12 cellular contexts compared by ENCODE assay signal in genomic region chr2:160087854-160088745, GRCh38. TPM values are rescaled to one million over a fixed set of nuclear protein-coding genes. Genes with fewer than 3 reads are reported as not detected.
DNase-seq lines count a peak whose midpoint lies in the region; ATAC-seq and TF ChIP-seq lines count a peak whose summit lies in the region.
"Had no signal": no experiment of that assay in that cellular context is flagged by ENCODE, and none has a peak within 500 bp of the region (broad histone marks: within the 10 kb centered on the region; RNA-seq: fewer than 3 reads in every experiment).

No MANE protein-coding gene starts in this region.

- no peaks in the 10 kb centered on the region for H3K4me1 ChIP-seq in Karpas-422 (ENCODE audit: low read length)
- H3K4me1 ChIP-seq in mucosa of descending colon (ENCODE audit: low read depth), result no peaks in the 10 kb centered on the region
- H3K4me1 ChIP-seq: thyroid gland had no signal

- H3K9me3 ChIP-seq in Karpas-422 (ENCODE audit: low read length) (peaks cover 8% of the 10 kb centered on the region), mucosa of descending colon (peaks cover 81% of the 10 kb centered on the region)
- H3K9me3 ChIP-seq: thyroid gland had no signal

- no peaks in the 10 kb centered on the region for H3K9me2 ChIP-seq in Karpas-422 (replicated peaks; ENCODE audit: insufficient read depth, low read length)

- H3K4me2 ChIP-seq in Karpas-422 (ENCODE audit: low read depth, low read length, poor library complexity, severe bottlenecking), result no peak overlapping the region

- intact Hi-C loops in mucosa of descending colon (cut with DNase I, micrococcal nuclease), result no loop called here

- no peak overlapping the region for H3K9ac ChIP-seq in Karpas-422 (ENCODE audit: low read length)

- DNase-seq in DMS53 (lab: John Stamatoyannopoulos, UW) (peak; percentile 70), DMS53 treated with DMSO at 0.1 percent for 48 hours (lab: John Stamatoyannopoulos, UW; ENCODE audit: unreplicated experiment) (no peak), Karpas-422 (peak; percentile 84), amniotic epithelial cell (ENCODE audit: low read depth) (peak; percentile 25), mucosa of descending colon (no peak), NCI-H1092 treated with DMSO at 0.1 percent for 48 hours (lab: John Stamatoyannopoulos, UW) (no peak), DMS79 (lab: John Stamatoyannopoulos, UW) (no peak)
- DNase-seq in stimulated activated CD4-positive, alpha-beta T cell treated with anti-CD3 and anti-CD28 coated beads, Interleukin-4, amount 100 ng/mL, for 24 hours, result no peak
- DNase-seq: activated CD8-positive, alpha-beta memory T cell treated with anti-CD3 and anti-CD28 coated beads, Interleukin-2, amount 50 U/mL, for 4 hours; foreskin melanocyte; NCI-H1092; thyroid gland had no signal

- H2AFZ ChIP-seq in Karpas-422 (ENCODE audit: low read length), result no peak overlapping the region

- H3K36me3 ChIP-seq in Karpas-422 (ENCODE audit: insufficient read depth, low read length) (no peaks in the 10 kb centered on the region), mucosa of descending colon (ENCODE audit: low read depth) (no peaks in the 10 kb centered on the region)
- H3K36me3 ChIP-seq: thyroid gland had no signal

- H3K27me3 ChIP-seq in Karpas-422 (ENCODE audit: low read length), result no peaks in the 10 kb centered on the region
- H3K27me3 ChIP-seq: thyroid gland had no signal

- no peaks in the 10 kb centered on the region for H3K79me2 ChIP-seq in Karpas-422 (ENCODE audit: low read length)

- ATAC-seq in mucosa of descending colon, result peak; percentile 25

- H3K27ac ChIP-seq in Karpas-422 (ENCODE audit: low read length), result no peak overlapping the region
- H3K27ac ChIP-seq: thyroid gland had no signal

- TF ChIP-seq CTCF in mucosa of descending colon (IDR thresholded peaks at IDR 0.05), result no peak

- H4K20me1 ChIP-seq in Karpas-422 (ENCODE audit: insufficient read depth, low read depth, low read length), result no peaks in the 10 kb centered on the region

- no peak overlapping the region for H3K4me3 ChIP-seq in Karpas-422 (ENCODE audit: low read length)
- no peak overlapping the region for H3K4me3 ChIP-seq in mucosa of descending colon
- H3K4me3 ChIP-seq: thyroid gland had no signal

RNA-seq across cellular contexts. Expression of gene PLA2R1, which starts 25.7 kb away (rescaled TPM):
- total RNA-seq in Karpas-422 (2014; rRNA removed; shearing (Covaris generic); ENCODE audit: low replicate concordance), result not detected in 2 replicates
- total RNA-seq in mucosa of descending colon, result 10 to 100 TPM in 2 of 3 donors, 1 to 10 TPM in 1; 8.0 to 19.1 (median 11.1) TPM

Comparison
In these comparisons a context has a peak if more than half of its experiments do, and no peak if none do; other contexts are left out.
1. DNase-seq: peak in DMS53 (single experiment), Karpas-422 (single experiment) and amniotic epithelial cell (single experiment); none in DMS53 treated with DMSO at 0.1 percent for 48 hours (single experiment), mucosa of descending colon (0 of 3), NCI-H1092 treated with DMSO at 0.1 percent for 48 hours (single experiment), stimulated activated CD4-positive, alpha-beta T cell treated with anti-CD3 and anti-CD28 coated beads, Interleukin-4, amount 100 ng/mL, for 24 hours (single experiment) and DMS79 (single experiment).